10 cellular contexts compared by ENCODE assay signal in genomic region chr3:72582211-72582878, GRCh38.
DNase-seq lines count a peak whose midpoint lies in the region; ATAC-seq and TF ChIP-seq lines count a peak whose summit lies in the region.
"Had no signal": no experiment of that assay in that cellular context is flagged by ENCODE, and none has a peak within 500 bp of the region (broad histone marks: within the 10 kb centered on the region; RNA-seq: fewer than 3 reads in every experiment).

No MANE protein-coding gene starts in this region.

- H3K4me2 ChIP-seq in GM23248 (ENCODE audit: unreplicated experiment), result no peak overlapping the region

- intact Hi-C loops in sigmoid colon (cut with DNase I), result no loop called here

- ATAC-seq in GM21737 (IDR thresholded peaks at IDR 0.05; ENCODE audit: unreplicated experiment), result peak; percentile 91
- ATAC-seq in HG03432 (IDR thresholded peaks at IDR 0.05; ENCODE audit: unreplicated experiment), result peak; percentile 98

- no peaks in the 10 kb centered on the region for H3K9me2 ChIP-seq in GM23248 (ENCODE audit: insufficient read depth)

- H4K20me1 ChIP-seq in GM23248 (ENCODE audit: insufficient read depth), result no peaks in the 10 kb centered on the region

- H3K9me3 ChIP-seq in liver (ENCODE audit: control insufficient read depth in 4 of 4, low read length in 3 of 4), result no peaks in the 10 kb centered on the region
- no peaks in the 10 kb centered on the region for H3K9me3 ChIP-seq in GM23248 (ENCODE audit: low read depth)
- H3K9me3 ChIP-seq in sigmoid colon, result no peaks in the 10 kb centered on the region

- H2AFZ ChIP-seq in GM23248, result no peak overlapping the region

- DNase-seq in NCI-H748 (lab: John Stamatoyannopoulos, UW; ENCODE audit: unreplicated experiment) (peak; percentile 12), NCI-H748 treated with DMSO at 0.1 percent for 48 hours (lab: John Stamatoyannopoulos, UW) (no peak), GM23248 (no peak), sigmoid colon (no peak)
- DNase-seq in activated CD4-positive, CD25-positive, alpha-beta regulatory T cell treated with anti-CD3 and anti-CD28 coated beads, Interleukin-2, amount 50 U/mL, for 72 hours, result no peak
- DNase-seq: activated naive CD4-positive, alpha-beta T cell treated with anti-CD3 and anti-CD28 coated beads, Interleukin-2, amount 50 U/mL, for 16 hours; NCI-H146 had no signal

- TF ChIP-seq POLR2A in sigmoid colon (IDR thresholded peaks at IDR 0.05), result no peak

- H3K27ac ChIP-seq in liver (ENCODE audit: low read depth in 1 of 2, low read length in 2 of 2) (peak overlapping the region in 1 of 2 donors; percentile 45), GM23248 (no peak overlapping the region), sigmoid colon (no peak overlapping the region)

- H3K36me3 ChIP-seq in liver (ENCODE audit: control insufficient read depth in 4 of 4, insufficient read depth in 3 of 4, low read depth in 1 of 4, low read length in 3 of 4) (no peaks in the 10 kb centered on the region), GM23248 (ENCODE audit: low read depth) (no peaks in the 10 kb centered on the region), sigmoid colon (no peaks in the 10 kb centered on the region)

- TF ChIP-seq RAD21 in liver (IDR thresholded peaks at IDR 0.05), result peak; percentile 58

- TF ChIP-seq EP300 in sigmoid colon (IDR thresholded peaks at IDR 0.05), result no peak

- H3K9ac ChIP-seq in liver (ENCODE audit: low read depth in 1 of 2, low read length in 2 of 2), result no peak overlapping the region
- no peak overlapping the region for H3K9ac ChIP-seq in GM23248

- in situ Hi-C loops in GM23248 (cut with MboI), result no loop called here

- no peak for TF ChIP-seq CTCF in liver (IDR thresholded peaks at IDR 0.05; ENCODE audit: low read depth, low read length, missing input control)
- no peak for TF ChIP-seq CTCF in sigmoid colon (IDR thresholded peaks at IDR 0.05)

- no peaks in the 10 kb centered on the region for H3K79me2 ChIP-seq in GM23248 (ENCODE audit: insufficient read depth)

- no peaks in the 10 kb centered on the region for H3K27me3 ChIP-seq in liver (ENCODE audit: control insufficient read depth in 4 of 4, insufficient read depth in 4 of 4, low read length in 3 of 4)
- H3K27me3 ChIP-seq in GM23248 (replicated peaks; ENCODE audit: insufficient read depth), result no peaks in the 10 kb centered on the region
- no peaks in the 10 kb centered on the region for H3K27me3 ChIP-seq in sigmoid colon

- H3K4me1 ChIP-seq in liver (ENCODE audit: control insufficient read depth in 4 of 4, insufficient read depth in 4 of 4, low read length in 3 of 4) (peaks cover 0 to 15% (median 5%) of the 10 kb centered on the region in 4 donors), GM23248 (ENCODE audit: insufficient read depth) (no peaks in the 10 kb centered on the region), sigmoid colon (no peaks in the 10 kb centered on the region)

- WGBS in liver, result 48% methylated on average over 6 of the region's 6 CpGs
- 76 to 78% methylated on average over 6 of the region's 6 CpGs for WGBS in GM23248 (ENCODE audit: low coverage in 1 of 2, low lambda C conversion rate in 2 of 2, missing lambda C conversion rate in 2 of 2), 2 experiments
- whole genome bisulfite sequencing in sigmoid colon, 2 donors, result 72 to 87% methylated on average over 6 of the region's 6 CpGs

- H3K4me3 ChIP-seq in liver (ENCODE audit: low read depth in 1 of 3, low read length in 3 of 3) (no peak overlapping the region), GM23248 (no peak overlapping the region), sigmoid colon (no peak overlapping the region)

- no peaks in the 10 kb centered on the region for H3F3A ChIP-seq in GM23248 (ENCODE audit: insufficient read depth)

TF ChIP-seq in liver, 16 proteins besides CTCF, POLR2A, EP300 and RAD21:
- peak; percentile 68 for TF ChIP-seq ZBTB33 (IDR thresholded peaks at IDR 0.05)
- TF ChIP-seq JUND (IDR thresholded peaks at IDR 0.05), result peak in 1 of 2 donors; percentile 36
- peak; percentile 42 for TF ChIP-seq MAX (IDR thresholded peaks at IDR 0.05)
- peak in 1 of 2 donors; percentile 23 for TF ChIP-seq EGR1 (IDR thresholded peaks at IDR 0.05; ENCODE audit: low read depth in 2 of 2)
- peak; percentile 43 for TF ChIP-seq ATF3 (IDR thresholded peaks at IDR 0.05)
- TF ChIP-seq RXRA (IDR thresholded peaks at IDR 0.05), result peak; percentile 76 to 85
- peak; percentile 80 for TF ChIP-seq YY1 (IDR thresholded peaks at IDR 0.05)
- no peak for TF ChIP-seq HNF4G (IDR thresholded peaks at IDR 0.05)
- no peak for TF ChIP-seq TAF1 (conservative IDR thresholded peaks at IDR 0.05)
- TF ChIP-seq REST (IDR thresholded peaks at IDR 0.05), result peak; percentile 48
- no peak for TF ChIP-seq GABPA (IDR thresholded peaks at IDR 0.05 in 1 of 2, conservative IDR thresholded peaks at IDR 0.05 in 1 of 2)
- peak; percentile 52 for TF ChIP-seq FOXA2 (IDR thresholded peaks at IDR 0.05)
- peak; percentile 32 for TF ChIP-seq FOXA1 (IDR thresholded peaks at IDR 0.05)
- TF ChIP-seq SP1 (IDR thresholded peaks at IDR 0.05), result peak; percentile 75
- peak; percentile 57 to 80 for TF ChIP-seq HNF4A (conservative IDR thresholded peaks at IDR 0.05)
- peak; percentile 42 for TF ChIP-seq NR2F2 (IDR thresholded peaks at IDR 0.05)
